ENCODE assay signal across 1 cellular context in genomic region chr18:36139251-36139650, GRCh38.
TF ChIP-seq lines count a peak whose summit lies in the region.

No MANE protein-coding gene starts in this region.

TF ChIP-seq in GM12878, 131 proteins besides CTCF, POLR2A, EP300 and RAD21:
- TF ChIP-seq HSF1 (IDR thresholded peaks at IDR 0.05; ENCODE audit: low read depth, low read length) (no peak), CREM (IDR thresholded peaks at IDR 0.05; ENCODE audit: low read depth) (no peak), ZNF687 (IDR thresholded peaks at IDR 0.05) (no peak), SPI1 (IDR thresholded peaks at IDR 0.05; ENCODE audit: borderline replicate concordance, insufficient read depth, low read depth, low read length) (no peak), RBBP5 (conservative IDR thresholded peaks at IDR 0.05) (no peak), E2F8 (IDR thresholded peaks at IDR 0.05; ENCODE audit: low read depth, partially characterized antibody) (no peak), POLR2AphosphoS5 (IDR thresholded peaks at IDR 0.05; ENCODE audit: low read length) (no peak), CEBPB (IDR thresholded peaks at IDR 0.05; ENCODE audit: borderline replicate concordance in 1 of 2, low read depth in 2 of 2, low read length in 2 of 2) (no peak), NFYA (IDR thresholded peaks at IDR 0.05; ENCODE audit: borderline replicate concordance, low read depth, low read length) (no peak), FOXK2 (IDR thresholded peaks at IDR 0.05) (no peak), KLF5 (IDR thresholded peaks at IDR 0.05; ENCODE audit: partially characterized antibody) (no peak), ZNF24 (IDR thresholded peaks at IDR 0.05) (no peak), HDAC6 (IDR thresholded peaks at IDR 0.05; ENCODE audit: unreplicated experiment) (no peak), MAX (IDR thresholded peaks at IDR 0.05; ENCODE audit: low read depth, low read length) (no peak), USF2 (IDR thresholded peaks at IDR 0.05; ENCODE audit: borderline replicate concordance, low read depth, low read length) (no peak), PAX8 (IDR thresholded peaks at IDR 0.05) (no peak), JUNB (IDR thresholded peaks at IDR 0.05) (no peak)
- TF ChIP-seq, protein P1, sequence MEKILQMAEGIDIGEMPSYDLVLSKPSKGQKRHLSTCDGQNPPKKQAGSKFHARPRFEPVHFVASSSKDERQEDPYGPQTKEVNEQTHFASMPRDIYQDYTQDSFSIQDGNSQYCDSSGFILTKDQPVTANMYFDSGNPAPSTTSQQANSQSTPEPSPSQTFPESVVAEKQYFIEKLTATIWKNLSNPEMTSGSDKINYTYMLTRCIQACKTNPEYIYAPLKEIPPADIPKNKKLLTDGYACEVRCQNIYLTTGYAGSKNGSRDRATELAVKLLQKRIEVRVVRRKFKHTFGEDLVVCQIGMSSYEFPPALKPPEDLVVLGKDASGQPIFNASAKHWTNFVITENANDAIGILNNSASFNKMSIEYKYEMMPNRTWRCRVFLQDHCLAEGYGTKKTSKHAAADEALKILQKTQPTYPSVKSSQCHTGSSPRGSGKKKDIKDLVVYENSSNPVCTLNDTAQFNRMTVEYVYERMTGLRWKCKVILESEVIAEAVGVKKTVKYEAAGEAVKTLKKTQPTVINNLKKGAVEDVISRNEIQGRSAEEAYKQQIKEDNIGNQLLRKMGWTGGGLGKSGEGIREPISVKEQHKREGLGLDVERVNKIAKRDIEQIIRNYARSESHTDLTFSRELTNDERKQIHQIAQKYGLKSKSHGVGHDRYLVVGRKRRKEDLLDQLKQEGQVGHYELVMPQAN (conservative IDR thresholded peaks at IDR 0.05), result no peak
TF ChIP-seq in GM12878: peak in this region for 0.
